ENCODE assay signal across 8 cellular contexts in genomic region chr15:90412356-90413194, GRCh38. TPM values are rescaled to one million over a fixed set of nuclear protein-coding genes. Genes with fewer than 3 reads are reported as not detected.
DNase-seq lines count a peak whose midpoint lies in the region; ATAC-seq and TF ChIP-seq lines count a peak whose summit lies in the region.

No MANE protein-coding gene starts in this region.

- H3K4me1 Mint-ChIP-seq in activated T-cell treated with anti-CD3 and anti-CD28 coated beads, Interleukin-2, amount 50 U/mL, for 72 hours (ENCODE audit: low read depth), result peaks cover 81% of the 10 kb centered on the region

- H4K8ac ChIP-seq in mesenchymal stem cell (ENCODE audit: low read length), result no peak overlapping the region

- no peak overlapping the region for H3K23ac ChIP-seq in mesenchymal stem cell (ENCODE audit: low read length in 2 of 2)

- peak overlapping the region in 1 of 2 experiments; percentile 54 for H3K18ac ChIP-seq in mesenchymal stem cell (ENCODE audit: low read depth in 1 of 2, low read length in 2 of 2)

- no peaks in the 10 kb centered on the region for H3K27me3 Mint-ChIP-seq in activated T-cell treated with anti-CD3 and anti-CD28 coated beads, Interleukin-2, amount 50 U/mL, for 72 hours (ENCODE audit: low read depth)

- H3K27ac Mint-ChIP-seq in activated T-cell treated with anti-CD3 and anti-CD28 coated beads, Interleukin-2, amount 50 U/mL, for 72 hours, result peak overlapping the region; percentile 73

- H2AK5ac ChIP-seq in mesenchymal stem cell (ENCODE audit: low read length, severe bottlenecking), result peak overlapping the region; percentile 54

- no peak overlapping the region for H3K4me3 ChIP-seq in cardiac fibroblast (replicated peaks in 1 of 2; ENCODE audit: low read depth in 2 of 2, low read length in 2 of 2)
- H3K4me3 ChIP-seq in mesenchymal stem cell (ENCODE audit: insufficient read depth in 1 of 2, low read depth in 1 of 2, low read length in 2 of 2), result peak overlapping the region in 1 of 2 experiments; percentile 29

- peaks cover 8% of the 10 kb centered on the region for H3K4me1 ChIP-seq in mesenchymal stem cell (ENCODE audit: control insufficient read depth, insufficient read depth, low read depth, low read length)

- no peaks in the 10 kb centered on the region for H3K79me1 ChIP-seq in mesenchymal stem cell (replicated peaks; ENCODE audit: low read length, poor library complexity, severe bottlenecking)

- no peak overlapping the region for H2BK5ac ChIP-seq in mesenchymal stem cell (ENCODE audit: low read depth, low read length, poor library complexity, severe bottlenecking)

- no peak overlapping the region for H2AFZ ChIP-seq in mesenchymal stem cell (ENCODE audit: low read depth, low read length)

- no peak overlapping the region for H3K4me2 ChIP-seq in mesenchymal stem cell (ENCODE audit: low read length, poor library complexity, severe bottlenecking)

- TF ChIP-seq CTCF in cardiac fibroblast (IDR thresholded peaks at IDR 0.05; ENCODE audit: low read depth, low read length), result no peak

- peak overlapping the region in 1 of 2 experiments; percentile 51 for H3K4ac ChIP-seq in mesenchymal stem cell (ENCODE audit: low read depth in 1 of 2, low read length in 2 of 2)

- peaks cover 6 to 8% of the 10 kb centered on the region in 2 donors for H3K9me3 Mint-ChIP-seq in activated T-cell treated with anti-CD3 and anti-CD28 coated beads, Interleukin-2, amount 50 U/mL, for 72 hours

- H2BK15ac ChIP-seq in mesenchymal stem cell (ENCODE audit: low read depth, poor library complexity, severe bottlenecking), result no peak overlapping the region

- H3K27me3 ChIP-seq in mesenchymal stem cell (ENCODE audit: control insufficient read depth in 1 of 2, insufficient read depth in 1 of 2, low read length in 2 of 2), result no peaks in the 10 kb centered on the region

- peaks cover 17 to 32% of the 10 kb centered on the region in 2 donors for H3K36me3 Mint-ChIP-seq in activated T-cell treated with anti-CD3 and anti-CD28 coated beads, Interleukin-2, amount 50 U/mL, for 72 hours (ENCODE audit: insufficient read depth in 2 of 2)

- no peak overlapping the region for H3K14ac ChIP-seq in mesenchymal stem cell (ENCODE audit: low read length in 2 of 2)

- WGBS in mesenchymal stem cell, result 0% methylated on average over 2 of the region's 3 CpGs

- no peak overlapping the region for H2BK12ac ChIP-seq in mesenchymal stem cell (ENCODE audit: low read length in 2 of 2)

- DNase-seq in activated T-cell treated with anti-CD3 and anti-CD28 coated beads, Interleukin-2, amount 50 U/mL, for 72 hours, result peak in 1 of 2 donors; percentile 21
- DNase-seq in activated T-cell treated with anti-CD3 and anti-CD28 coated beads for 4 hours, result no peak
- DNase-seq in NCI-H226, result peak; percentile 90
- peak; percentile 64 to 85 for DNase-seq in cardiac fibroblast (ENCODE audit: low read depth in 2 of 2)
- peak; percentile 89 for DNase-seq in mesenchymal stem cell
- no peak for DNase-seq in NCI-H146 treated with DMSO at 0.1 percent for 48 hours (lab: John Stamatoyannopoulos, UW; ENCODE audit: unreplicated experiment)
- no peak for DNase-seq in putamen (ENCODE audit: low spot score)

- H3K9ac ChIP-seq in mesenchymal stem cell (ENCODE audit: low read length), result peak overlapping the region; percentile 6

- H3K9me3 ChIP-seq in mesenchymal stem cell (ENCODE audit: control insufficient read depth, low read length), result no peaks in the 10 kb centered on the region

- peak; percentile 45 to 50 for ATAC-seq in activated T-cell treated with anti-CD3 and anti-CD28 coated beads, Interleukin-2, amount 50 U/mL, for 72 hours (replicated peaks in 1 of 2)
- peak; percentile 91 for ATAC-seq in HG02870 (IDR thresholded peaks at IDR 0.05; ENCODE audit: unreplicated experiment)

- peak overlapping the region; percentile 87 for H3K27ac ChIP-seq in mesenchymal stem cell (ENCODE audit: low read length, poor library complexity, severe bottlenecking)

- H3K36me3 ChIP-seq in mesenchymal stem cell (ENCODE audit: control insufficient read depth in 1 of 2, insufficient read depth in 2 of 2, low read depth in 1 of 2, low read length in 2 of 2), result peaks cover 3% of the 10 kb centered on the region in 2 experiments

- no peak overlapping the region for H4K91ac ChIP-seq in mesenchymal stem cell (ENCODE audit: low read length)

- peak overlapping the region; percentile 49 to 70 for H3K4me3 Mint-ChIP-seq in activated T-cell treated with anti-CD3 and anti-CD28 coated beads, Interleukin-2, amount 50 U/mL, for 72 hours

- peak overlapping the region; percentile 49 for H2BK120ac ChIP-seq in mesenchymal stem cell (ENCODE audit: low read depth, low read length)

RNA-seq across cellular contexts. Expression of gene IQGAP1, which starts 24.5 kb away (rescaled TPM):
- total RNA-seq in activated T-cell treated with anti-CD3 and anti-CD28 coated beads, Interleukin-2, amount 50 U/mL, for 72 hours, result 100 to 1,000 TPM; 177 to 184 TPM
- 205 TPM for polyA plus RNA-seq in mesenchymal stem cell (2013, experiment 1 of 2)
- 197 TPM for polyA plus RNA-seq in mesenchymal stem cell (2013, experiment 2 of 2)

Comparison
In these comparisons a context has a peak if more than half of its experiments do, and no peak if none do; other contexts are left out.
1. DNase-seq: peak in NCI-H226 (single experiment), cardiac fibroblast (2 of 2) and mesenchymal stem cell (single experiment); none in activated T-cell treated with anti-CD3 and anti-CD28 coated beads for 4 hours (single experiment), NCI-H146 treated with DMSO at 0.1 percent for 48 hours (single experiment) and putamen (single experiment).